ENCODE assay signal across 1 cellular context in genomic region chrX:1417921-1418875, GRCh38.
TF ChIP-seq lines count a peak whose summit lies in the region.

No MANE protein-coding gene starts in this region.

TF ChIP-seq in K562, 482 proteins besides CTCF, POLR2A, EP300 and RAD21 (continued from another document):
- no peak for TF ChIP-seq ZNF398 (CRISPR knock-in tag; IDR thresholded peaks at IDR 0.05)
- TF ChIP-seq RBM25 (IDR thresholded peaks at IDR 0.05; ENCODE audit: low read depth, low read length, severe bottlenecking) = peak; percentile 82
- TF ChIP-seq RCOR1 (IDR thresholded peaks at IDR 0.05; ENCODE audit: borderline replicate concordance in 1 of 2, low read depth in 2 of 2, low read length in 2 of 2) = 0 out of 4 replicates have a peak, but pooled peaks of 1 of the 2 experiments have one; percentile 21
- no peak for TF ChIP-seq FOXJ3 (CRISPR knock-in tag; IDR thresholded peaks at IDR 0.05)
- TF ChIP-seq POLR2G (IDR thresholded peaks at IDR 0.05; ENCODE audit: low read depth, low read length) = peak; percentile 51
- TF ChIP-seq CCAR2 (IDR thresholded peaks at IDR 0.05; ENCODE audit: low read depth, low read length) = no peak
- no peak for TF ChIP-seq RNF219 (CRISPR knock-in tag; IDR thresholded peaks at IDR 0.05)
- TF ChIP-seq SP2 (IDR thresholded peaks at IDR 0.05; ENCODE audit: extremely low read depth, low read depth, low read length, poor library complexity, severe bottlenecking) = no peak
- TF ChIP-seq, protein P1, sequence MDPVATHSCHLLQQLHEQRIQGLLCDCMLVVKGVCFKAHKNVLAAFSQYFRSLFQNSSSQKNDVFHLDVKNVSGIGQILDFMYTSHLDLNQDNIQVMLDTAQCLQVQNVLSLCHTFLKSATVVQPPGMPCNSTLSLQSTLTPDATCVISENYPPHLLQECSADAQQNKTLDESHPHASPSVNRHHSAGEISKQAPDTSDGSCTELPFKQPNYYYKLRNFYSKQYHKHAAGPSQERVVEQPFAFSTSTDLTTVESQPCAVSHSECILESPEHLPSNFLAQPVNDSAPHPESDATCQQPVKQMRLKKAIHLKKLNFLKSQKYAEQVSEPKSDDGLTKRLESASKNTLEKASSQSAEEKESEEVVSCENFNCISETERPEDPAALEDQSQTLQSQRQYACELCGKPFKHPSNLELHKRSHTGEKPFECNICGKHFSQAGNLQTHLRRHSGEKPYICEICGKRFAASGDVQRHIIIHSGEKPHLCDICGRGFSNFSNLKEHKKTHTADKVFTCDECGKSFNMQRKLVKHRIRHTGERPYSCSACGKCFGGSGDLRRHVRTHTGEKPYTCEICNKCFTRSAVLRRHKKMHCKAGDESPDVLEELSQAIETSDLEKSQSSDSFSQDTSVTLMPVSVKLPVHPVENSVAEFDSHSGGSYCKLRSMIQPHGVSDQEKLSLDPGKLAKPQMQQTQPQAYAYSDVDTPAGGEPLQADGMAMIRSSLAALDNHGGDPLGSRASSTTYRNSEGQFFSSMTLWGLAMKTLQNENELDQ (CRISPR knock-in tag; IDR thresholded peaks at IDR 0.05; ENCODE audit: borderline replicate concordance) = no peak
- TF ChIP-seq SMARCA5 (IDR thresholded peaks at IDR 0.05) = 0 out of 2 replicates have a peak, but pooled peaks have one; percentile 49
- TF ChIP-seq, protein P2, sequence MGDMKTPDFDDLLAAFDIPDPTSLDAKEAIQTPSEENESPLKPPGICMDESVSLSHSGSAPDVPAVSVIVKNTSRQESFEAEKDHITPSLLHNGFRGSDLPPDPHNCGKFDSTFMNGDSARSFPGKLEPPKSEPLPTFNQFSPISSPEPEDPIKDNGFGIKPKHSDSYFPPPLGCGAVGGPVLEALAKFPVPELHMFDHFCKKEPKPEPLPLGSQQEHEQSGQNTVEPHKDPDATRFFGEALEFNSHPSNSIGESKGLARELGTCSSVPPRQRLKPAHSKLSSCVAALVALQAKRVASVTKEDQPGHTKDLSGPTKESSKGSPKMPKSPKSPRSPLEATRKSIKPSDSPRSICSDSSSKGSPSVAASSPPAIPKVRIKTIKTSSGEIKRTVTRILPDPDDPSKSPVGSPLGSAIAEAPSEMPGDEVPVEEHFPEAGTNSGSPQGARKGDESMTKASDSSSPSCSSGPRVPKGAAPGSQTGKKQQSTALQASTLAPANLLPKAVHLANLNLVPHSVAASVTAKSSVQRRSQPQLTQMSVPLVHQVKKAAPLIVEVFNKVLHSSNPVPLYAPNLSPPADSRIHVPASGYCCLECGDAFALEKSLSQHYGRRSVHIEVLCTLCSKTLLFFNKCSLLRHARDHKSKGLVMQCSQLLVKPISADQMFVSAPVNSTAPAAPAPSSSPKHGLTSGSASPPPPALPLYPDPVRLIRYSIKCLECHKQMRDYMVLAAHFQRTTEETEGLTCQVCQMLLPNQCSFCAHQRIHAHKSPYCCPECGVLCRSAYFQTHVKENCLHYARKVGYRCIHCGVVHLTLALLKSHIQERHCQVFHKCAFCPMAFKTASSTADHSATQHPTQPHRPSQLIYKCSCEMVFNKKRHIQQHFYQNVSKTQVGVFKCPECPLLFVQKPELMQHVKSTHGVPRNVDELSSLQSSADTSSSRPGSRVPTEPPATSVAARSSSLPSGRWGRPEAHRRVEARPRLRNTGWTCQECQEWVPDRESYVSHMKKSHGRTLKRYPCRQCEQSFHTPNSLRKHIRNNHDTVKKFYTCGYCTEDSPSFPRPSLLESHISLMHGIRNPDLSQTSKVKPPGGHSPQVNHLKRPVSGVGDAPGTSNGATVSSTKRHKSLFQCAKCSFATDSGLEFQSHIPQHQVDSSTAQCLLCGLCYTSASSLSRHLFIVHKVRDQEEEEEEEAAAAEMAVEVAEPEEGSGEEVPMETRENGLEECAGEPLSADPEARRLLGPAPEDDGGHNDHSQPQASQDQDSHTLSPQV (IDR thresholded peaks at IDR 0.05) = no peak
- TF ChIP-seq WHSC1 (IDR thresholded peaks at IDR 0.05; ENCODE audit: low read length) = no peak
- no peak for TF ChIP-seq ASH1L (IDR thresholded peaks at IDR 0.05; ENCODE audit: borderline replicate concordance, low read depth, partially characterized antibody)
- TF ChIP-seq CBX1 (IDR thresholded peaks at IDR 0.05; ENCODE audit: low read depth) = peak; percentile 19; the same call in 1 of the 2 replicates
- no peak for TF ChIP-seq ZNF695 (CRISPR knock-in tag; IDR thresholded peaks at IDR 0.05)
- no peak for TF ChIP-seq MBD2 (IDR thresholded peaks at IDR 0.05; ENCODE audit: borderline replicate concordance, low read depth)
- peak; percentile 47; the same call in 1 of the 2 replicates for TF ChIP-seq BCOR (IDR thresholded peaks at IDR 0.05)
- peak in 1 of 2 experiments; percentile 27; a peak in 1 of 4 replicates for TF ChIP-seq KDM1A (IDR thresholded peaks at IDR 0.05)
- no peak for TF ChIP-seq RNF2 (IDR thresholded peaks at IDR 0.05)
- peak; percentile 77; the same call in 1 of the 2 replicates for TF ChIP-seq HLTF (IDR thresholded peaks at IDR 0.05)
